Comparison of ENCODE assay signal across 8 cellular contexts in the genomic region with DNA sequence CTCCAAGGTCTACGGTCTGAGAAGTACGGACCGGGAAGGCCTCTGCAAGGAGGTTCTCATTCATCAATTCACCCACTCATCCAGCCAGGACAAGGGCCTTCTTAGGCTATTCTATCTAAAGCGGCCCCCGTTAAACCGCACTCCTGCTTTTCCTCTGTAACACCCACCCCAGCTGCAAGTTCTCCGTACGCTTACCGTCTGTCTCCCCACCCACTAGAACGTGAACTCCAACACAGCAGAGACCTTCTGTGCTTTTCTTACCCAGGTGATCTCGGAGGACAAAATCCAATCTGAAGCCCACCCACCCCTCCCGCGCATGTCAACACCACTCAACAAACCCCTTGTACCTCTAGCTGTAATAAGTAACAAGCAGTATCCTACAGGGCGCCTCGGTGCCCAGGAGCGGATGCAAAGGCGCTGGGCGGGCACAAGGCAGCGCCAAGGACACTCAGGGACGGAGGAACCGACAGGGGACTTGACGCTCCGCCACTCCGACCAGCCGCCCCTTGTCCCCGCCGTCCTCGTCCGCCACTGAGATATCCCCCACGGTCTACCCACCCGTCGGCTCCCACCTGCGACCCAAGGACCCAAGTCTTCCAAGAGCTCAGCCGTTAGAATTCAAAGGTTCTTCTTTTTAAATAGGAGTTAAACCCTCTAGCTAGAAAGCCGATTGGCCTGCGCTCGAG. TPM values are rescaled to one million over a fixed set of nuclear protein-coding genes. Genes with fewer than 3 reads are reported as not detected.
DNase-seq lines count a peak whose midpoint lies in the region; ATAC-seq, FAIRE-seq and TF ChIP-seq lines count a peak whose summit lies in the region.

A gene (minus strand): TSS at position 620 of the 686 bp plus-strand sequence. CDS start 4,018 bp downstream, outside the sequence.

- peaks cover 22% of the 10 kb centered on the region for H3K36me3 Mint-ChIP-seq in brain

- H3K36me3 ChIP-seq in GM06990 (ENCODE audit: control insufficient read depth, insufficient read depth, low read length) (peaks cover 9% of the 10 kb centered on the region), HUES6 (ENCODE audit: control insufficient read depth, insufficient read depth, low read length) (peaks cover 55% of the 10 kb centered on the region), HepG2 (replicated peaks in 1 of 2; ENCODE audit: control insufficient read depth in 1 of 2, insufficient read depth in 2 of 2, low read length in 2 of 2) (peaks cover 10 to 41% of the 10 kb centered on the region in 2 experiments), urinary bladder (ENCODE audit: insufficient read depth) (no peaks in the 10 kb centered on the region)

- H3K9ac ChIP-seq in HUES6 (ENCODE audit: low read length), result peak within 1 kb of the TSS; percentile 98
- H3K9ac ChIP-seq in HepG2 (ENCODE audit: insufficient read depth, low read depth, low read length), result peak within 1 kb of the TSS; percentile 93

- TF ChIP-seq POLR2A in HepG2 (IDR thresholded peaks at IDR 0.05; ENCODE audit: insufficient read depth in 1 of 2, low read depth in 2 of 2, low read length in 2 of 2), result peak; percentile 74 to 88; a peak in 3 of 4 replicates

- H3K27me3 Mint-ChIP-seq in brain, result peaks cover 5% of the 10 kb centered on the region

- CTCF ChIA-PET in HepG2 (lab: Yijun Ruan, JAX; ENCODE audit: low intra/inter-chr PET ratio, low total read pairs), result no interaction called here

- peak within 1 kb of the TSS; percentile 94 for H3K4me2 ChIP-seq in HepG2 (ENCODE audit: low read depth, low read length)

- peak within 1 kb of the TSS; percentile 18 for H2AFZ ChIP-seq in HepG2 (ENCODE audit: low read length)

- peak; percentile 51 for TF ChIP-seq RAD21 in HepG2 (CRISPR knock-in tag; IDR thresholded peaks at IDR 0.05)

- ATAC-seq in GM21423 (IDR thresholded peaks at IDR 0.05; ENCODE audit: unreplicated experiment) (peak; percentile 24), HepG2 (peak; percentile 70)

- DNase-seq in GM06990 (ENCODE audit: extremely low read depth, insufficient read length) (peak; percentile 4), HepG2 (ENCODE audit: low spot score) (peak; percentile 24), DMS153 (lab: John Stamatoyannopoulos, UW) (no peak), NCI-H510A treated with DMSO at 0.1 percent for 48 hours (lab: John Stamatoyannopoulos, UW) (no peak)

- POLR2A ChIA-PET in HepG2 (lab: Yijun Ruan, JAX), result interaction anchor here (0.6 to 4.1 kb wide), 13 partner anchors 7 to 920 kb away, joined by 3 to 91 read pairs (median 4); a partner anchor contains a TSS

- H3K9me3 ChIP-seq in HUES6 (ENCODE audit: control insufficient read depth, insufficient read depth, low read depth, low read length) (no peaks in the 10 kb centered on the region), HepG2 (ENCODE audit: low read length) (no peaks in the 10 kb centered on the region)

- TF ChIP-seq CTCF in GM06990 (IDR thresholded peaks at IDR 0.05; ENCODE audit: insufficient read depth, low read length, poor library complexity, severe bottlenecking), result no peak
- no peak for TF ChIP-seq CTCF in brain (conservative IDR thresholded peaks at IDR 0.05)
- no peak for TF ChIP-seq CTCF in HepG2 (CRISPR knock-in tag; IDR thresholded peaks at IDR 0.05)

- H3K4me3 Mint-ChIP-seq in brain, result no peak within 1 kb of the TSS

- 0 out of 2 replicates have a peak, but pooled peaks cover 6% of the 10 kb centered on the region for H3K4me1 ChIP-seq in HUES6 (ENCODE audit: control insufficient read depth, insufficient read depth, low read length)
- peaks cover 56% of the 10 kb centered on the region for H3K4me1 ChIP-seq in HepG2 (ENCODE audit: insufficient read depth, low read length)
- H3K4me1 ChIP-seq in urinary bladder (ENCODE audit: insufficient read depth), result no peaks in the 10 kb centered on the region

- TF ChIP-seq EP300 in HepG2 (IDR thresholded peaks at IDR 0.05; ENCODE audit: low read depth in 2 of 2, low read length in 2 of 2) (no peak), HepG2 (CRISPR knock-in tag; IDR thresholded peaks at IDR 0.05; ENCODE audit: borderline replicate concordance) (no peak)

- no peaks in the 10 kb centered on the region for H4K20me1 ChIP-seq in HepG2 (ENCODE audit: insufficient read depth, low read length)

- intact Hi-C loops in HepG2 (cut with micrococcal nuclease; ENCODE audit: unreplicated experiment), result loop anchor here (1.0 to 2.0 kb wide), 4 partner anchors 31 to 143 kb away; a partner anchor contains a TSS

- no peak for FAIRE-seq in HepG2 (lab: Jason Lieb, UNC)

- under 1% methylated on average over 36 of the region's 37 CpGs for WGBS in HepG2 (ENCODE audit: low lambda C conversion rate)
- WGBS in urinary bladder, result under 1% methylated on average over 37 of the region's 37 CpGs

- H3K9me3 Mint-ChIP-seq in brain, result no peaks in the 10 kb centered on the region

- H3K27me3 ChIP-seq in GM06990 (replicated peaks; ENCODE audit: control insufficient read depth, insufficient read depth, low read length), result no peaks in the 10 kb centered on the region
- H3K27me3 ChIP-seq in HUES6 (ENCODE audit: control insufficient read depth, insufficient read depth, low read length), result no peaks in the 10 kb centered on the region
- peaks cover 0 to 4% of the 10 kb centered on the region in 2 experiments; a peak in 1 of 5 replicates for H3K27me3 ChIP-seq in HepG2 (ENCODE audit: control insufficient read depth in 1 of 2, insufficient read depth in 2 of 2, low read length in 2 of 2)

- H3K27ac ChIP-seq in HUES6 (ENCODE audit: low read depth, low read length), result peak within 1 kb of the TSS; percentile 48
- H3K27ac ChIP-seq in HepG2 (ENCODE audit: extremely low read length, insufficient read depth, low read length), result peak within 1 kb of the TSS; percentile 88
- peak within 1 kb of the TSS; percentile 82 for H3K27ac ChIP-seq in urinary bladder (ENCODE audit: low read depth)

- BruUV-seq in HepG2 (replicated peaks; lab: Mats Ljungman, UMichigan), result no TSS peak

- peak within 1 kb of the TSS; percentile 87 for H3K4me3 ChIP-seq in GM06990 (replicated peaks; ENCODE audit: low read depth, low read length)
- peak within 1 kb of the TSS; percentile 90 for H3K4me3 ChIP-seq in HUES6 (ENCODE audit: low read depth, low read length)
- peak within 1 kb of the TSS; percentile 92 to 94 (median 93) for H3K4me3 ChIP-seq in HepG2 (replicated peaks in 1 of 3; ENCODE audit: insufficient read depth in 1 of 3, low read depth in 2 of 3, low read length in 3 of 3)
- H3K4me3 ChIP-seq in urinary bladder (ENCODE audit: low read depth, low read length), result peak within 1 kb of the TSS; percentile 83

- in situ Hi-C loops in HepG2 (cut with HindIII; ENCODE audit: extremely low pct_ligation_motif_present, low pct_unique_long_range_greater_than_20kb), result no loop called here

- H3K27ac Mint-ChIP-seq in brain, result peak within 1 kb of the TSS in 4 of 5 experiments; percentile 13 to 68 (median 64)

- H3K4me1 Mint-ChIP-seq in brain, result peaks cover 28% of the 10 kb centered on the region

- H3K79me2 ChIP-seq in HepG2 (ENCODE audit: insufficient read depth, low read length), result peaks cover 75% of the 10 kb centered on the region

TF ChIP-seq in HepG2, 621 proteins besides CTCF, POLR2A, EP300 and RAD21 (continues in another document):
- TF ChIP-seq MTA3 (CRISPR knock-in tag; IDR thresholded peaks at IDR 0.05) (no peak), ZNF879 (CRISPR knock-in tag; IDR thresholded peaks at IDR 0.05) (peak; percentile 27; the same call in 1 of the 2 replicates), ERF (CRISPR knock-in tag; IDR thresholded peaks at IDR 0.05) (no peak), ZNF350 (CRISPR knock-in tag; IDR thresholded peaks at IDR 0.05; ENCODE audit: borderline replicate concordance, low read depth) (no peak), CC2D1A (CRISPR knock-in tag; IDR thresholded peaks at IDR 0.05) (no peak), ZNF841 (CRISPR knock-in tag; IDR thresholded peaks at IDR 0.05; ENCODE audit: borderline replicate concordance) (no peak), ZNF746 (CRISPR knock-in tag; IDR thresholded peaks at IDR 0.05) (peak; percentile 55; the same call in 1 of the 2 replicates)
- TF ChIP-seq, protein P1, sequence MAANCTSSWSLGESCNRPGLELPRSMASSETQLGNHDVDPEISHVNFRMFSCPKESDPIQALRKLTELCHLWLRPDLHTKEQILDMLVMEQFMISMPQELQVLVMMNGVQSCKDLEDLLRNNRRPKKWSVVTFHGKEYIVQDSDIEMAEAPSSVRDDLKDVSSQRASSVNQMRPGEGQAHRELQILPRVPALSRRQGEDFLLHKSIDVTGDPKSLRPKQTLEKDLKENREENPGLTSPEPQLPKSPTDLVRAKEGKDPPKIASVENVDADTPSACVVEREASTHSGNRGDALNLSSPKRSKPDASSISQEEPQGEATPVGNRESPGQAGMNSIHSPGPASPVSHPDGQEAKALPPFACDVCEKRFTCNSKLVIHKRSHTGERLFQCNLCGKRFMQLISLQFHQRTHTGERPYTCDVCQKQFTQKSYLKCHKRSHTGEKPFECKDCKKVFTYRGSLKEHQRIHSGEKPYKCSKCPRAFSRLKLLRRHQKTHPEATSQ (CRISPR knock-in tag; IDR thresholded peaks at IDR 0.05; ENCODE audit: borderline replicate concordance), result peak; percentile 7; the same call in 1 of the 2 replicates

RNA-seq across cellular contexts. Expression of the gene that starts here (rescaled TPM):
- polyA plus RNA-seq in brain (ENCODE audit: insufficient read depth, low read depth, low replicate concordance), result 26.3 TPM
- total RNA-seq in HepG2 (2016; rRNA removed; fragmentation: Illumina TruSeq; extraction: Trizol), result 224 and 335 TPM in 2 replicates
- 127 and 136 TPM in 2 replicates for total RNA-seq in HepG2 (2016; cell fraction: cytosol; rRNA removed; fragmentation: Illumina TruSeq; extraction: Trizol; ENCODE audit: low read depth)
- total RNA-seq in HepG2 (2016; cell fraction: insoluble cytoplasmic fraction; rRNA removed; fragmentation: Illumina TruSeq; extraction: Trizol), result 218 and 331 TPM in 2 replicates
- 173 and 174 TPM in 2 replicates for total RNA-seq in HepG2 (2016; cell fraction: membrane; rRNA removed; fragmentation: Illumina TruSeq; extraction: Trizol)
- 85.9 and 90.8 TPM in 2 replicates for total RNA-seq in HepG2 (2016; cell fraction: nucleus; rRNA removed; fragmentation: Illumina TruSeq; extraction: Trizol)
- polyA plus RNA-seq in HepG2 (2011; rRNA removed), result 55.7 and 96.4 TPM in 2 replicates
- polyA plus RNA-seq in HepG2 (2011; cell fraction: cytosol; rRNA removed), result 60.3 and 70.8 TPM in 2 replicates
- polyA plus RNA-seq in HepG2 (2011; cell fraction: nucleus; rRNA removed), result 23.6 and 31.7 TPM in 2 replicates
- 41.6 and 70.4 TPM in 2 replicates for polyA plus RNA-seq in HepG2 (2012)
- polyA plus RNA-seq in HepG2 (2016; cell fraction: cytosol; fragmentation: Illumina TruSeq; extraction: Trizol; ENCODE audit: low read depth), result 36.5 and 39.6 TPM in 2 replicates
- polyA plus RNA-seq in HepG2 (2016; cell fraction: insoluble cytoplasmic fraction; fragmentation: Illumina TruSeq; extraction: Trizol; ENCODE audit: low read depth), result 285 and 289 TPM in 2 replicates
- polyA plus RNA-seq in HepG2 (2016; cell fraction: membrane; fragmentation: Illumina TruSeq; extraction: Trizol; ENCODE audit: low read depth), result 72.5 and 73.7 TPM in 2 replicates
- 111 and 116 TPM in 2 replicates for polyA plus RNA-seq in HepG2 (2016; cell fraction: nucleus; fragmentation: Illumina TruSeq; extraction: Trizol; ENCODE audit: insufficient read depth, low read depth)
- polyA minus RNA-seq in HepG2 (2011; rRNA and poly(A)+ RNA removed; ENCODE audit: low replicate concordance), result 63.7 and 146 TPM in 2 replicates
- polyA minus RNA-seq in HepG2 (2011; cell fraction: cytosol; rRNA and poly(A)+ RNA removed), result 43.1 and 61.1 TPM in 2 replicates
- polyA minus RNA-seq in HepG2 (2011; cell fraction: nucleus; rRNA and poly(A)+ RNA removed), result 25.4 and 35.1 TPM in 2 replicates
- 13.5 TPM for total RNA-seq in urinary bladder
- polyA plus RNA-seq in urinary bladder, result 2.5 TPM

Comparison
In these comparisons a context has a peak if more than half of its experiments do, and no peak if none do; other contexts are left out.
1. DNase-seq: peak in GM06990 (single experiment) and HepG2 (single experiment); none in DMS153 (single experiment) and NCI-H510A treated with DMSO at 0.1 percent for 48 hours (single experiment).
2. Peak in every context shown above with its lines, with median percentiles within 50 percentile points of each other: H3K4me3 ChIP-seq and H3K27ac ChIP-seq.